In the genomic region with DNA sequence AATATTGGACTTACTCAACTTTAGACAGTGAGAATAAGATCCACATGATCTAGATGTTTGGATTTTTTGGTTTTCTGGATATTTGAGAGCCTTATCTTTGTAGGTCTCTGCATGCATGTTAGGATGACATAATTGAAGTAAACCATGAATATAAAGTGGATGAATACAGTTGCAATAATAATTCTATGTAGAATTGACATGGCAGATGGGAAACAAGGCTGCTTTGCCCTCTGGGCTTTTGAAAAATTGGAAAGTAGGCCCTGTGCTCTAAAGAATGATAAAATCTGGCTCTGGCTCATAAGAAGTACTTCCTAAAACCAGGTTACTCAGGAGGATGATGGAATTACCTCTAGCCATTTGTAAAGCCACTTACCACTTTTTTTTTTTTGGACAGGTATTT, we compare ENCODE assay signal across 23 cellular contexts.
"Had no signal": no experiment of that assay in that cellular context is flagged by ENCODE, and none has a peak within 500 bp of the region (broad histone marks: within the 10 kb centered on the region; RNA-seq: fewer than 3 reads in every experiment).

No MANE protein-coding gene starts in this region.

- H3K4me3 Mint-ChIP-seq: activated B cell treated with CpG ODN at 0.5 μM for 24 hours; activated CD4-positive, alpha-beta T cell treated with anti-CD3 and anti-CD28 coated beads, Interleukin-2, amount 10 ng/mL, durations not matched to agents 24 days and 14 days; activated CD8-positive, alpha-beta memory T cell treated with anti-CD3 and anti-CD28 coated beads, Interleukin-2, amount 10 ng/mL, durations not matched to agents 7 days and 5 days; activated naive CD4-positive, alpha-beta T cell treated with anti-CD3 and anti-CD28 coated beads, Interleukin-2, amount 50 U/mL, for 24 hours; activated T-cell treated with anti-CD3 and anti-CD28 coated beads, Interleukin-2, amount 50 U/mL, for 24 hours; activated T-helper 1 cell treated with anti-CD3 and anti-CD28 coated beads, Interleukin-12 subunit alpha, Interleukin-12 subunit beta, Interleukin-2, Interleukin-4 antibody, amounts not matched to agents 30 ng/mL and 10 ng/mL and 1 ng/mL, durations not matched to agents 14 hours and 24 hours and 36 hours; T-cell had no signal

- ATAC-seq: activated CD8-positive, alpha-beta memory T cell treated with anti-CD3 and anti-CD28 coated beads, Interleukin-2, amount 10 ng/mL, durations not matched to agents 7 days and 5 days; T-cell had no signal

- H3K9me3 ChIP-seq: Peyer's patch, SJSA1 had no signal

- H3K27me3 Mint-ChIP-seq: activated B cell treated with CpG ODN at 0.5 μM for 24 hours; activated CD4-positive, alpha-beta T cell treated with anti-CD3 and anti-CD28 coated beads, Interleukin-2, amount 10 ng/mL, durations not matched to agents 24 days and 14 days; activated CD8-positive, alpha-beta memory T cell treated with anti-CD3 and anti-CD28 coated beads, Interleukin-2, amount 10 ng/mL, durations not matched to agents 7 days and 5 days; activated naive CD4-positive, alpha-beta T cell treated with anti-CD3 and anti-CD28 coated beads, Interleukin-2, amount 50 U/mL, for 24 hours; activated T-cell treated with anti-CD3 and anti-CD28 coated beads, Interleukin-2, amount 50 U/mL, for 24 hours; T-cell had no signal

- H3K27me3 ChIP-seq: Peyer's patch, SJSA1 had no signal

- H3K4me1 ChIP-seq: Peyer's patch, SJSA1 had no signal

- H3K27ac ChIP-seq: Peyer's patch, RWPE1, SJSA1 had no signal

- H3K36me3 ChIP-seq: Peyer's patch, SJSA1 had no signal

- H3K27ac Mint-ChIP-seq: activated B cell treated with CpG ODN at 0.5 μM for 24 hours; activated CD4-positive, alpha-beta T cell treated with anti-CD3 and anti-CD28 coated beads, Interleukin-2, amount 10 ng/mL, durations not matched to agents 24 days and 14 days; activated CD8-positive, alpha-beta memory T cell treated with anti-CD3 and anti-CD28 coated beads, Interleukin-2, amount 10 ng/mL, durations not matched to agents 7 days and 5 days; activated naive CD4-positive, alpha-beta T cell treated with anti-CD3 and anti-CD28 coated beads, Interleukin-2, amount 50 U/mL, for 24 hours; activated T-cell treated with anti-CD3 and anti-CD28 coated beads, Interleukin-2, amount 50 U/mL, for 24 hours; activated T-helper 1 cell treated with anti-CD3 and anti-CD28 coated beads, Interleukin-12 subunit alpha, Interleukin-12 subunit beta, Interleukin-2, Interleukin-4 antibody, amounts not matched to agents 30 ng/mL and 10 ng/mL and 1 ng/mL, durations not matched to agents 14 hours and 24 hours and 36 hours had no signal

- DNase-seq: activated B cell treated with CpG ODN at 0.5 μM for 24 hours; activated CD4-positive, alpha-beta T cell treated with anti-CD3 and anti-CD28 coated beads for 1 hour; activated CD4-positive, alpha-beta T cell treated with anti-CD3 and anti-CD28 coated beads, Interleukin-2, amount 10 ng/mL, durations not matched to agents 24 days and 14 days; activated CD4-positive, alpha-beta T cell treated with anti-CD3 and anti-CD28 coated beads, Interleukin-2, amount 50 U/mL, for 48 hours; activated CD8-positive, alpha-beta memory T cell treated with anti-CD3 and anti-CD28 coated beads, Interleukin-2, amount 10 ng/mL, durations not matched to agents 7 days and 5 days; activated effector memory CD4-positive, alpha-beta T cell treated with Interleukin-2 at 50 U/mL for 16 hours; activated naive CD4-positive, alpha-beta T cell; activated T-cell treated with anti-CD3 and anti-CD28 coated beads, Interleukin-2, amount 50 U/mL, for 24 hours; aorta; central memory CD4-positive, alpha-beta T cell; KBM-7; NCI-H1092; NCI-H1417; NCI-H2029 treated with DMSO at 0.1 percent for 48 hours; Peyer's patch; Right ventricle myocardium superior; T-cell; T-helper 2 cell; T1000 had no signal

- H3K4me3 ChIP-seq: Peyer's patch, SJSA1 had no signal

- H3K9me3 Mint-ChIP-seq: activated B cell treated with CpG ODN at 0.5 μM for 24 hours; activated CD4-positive, alpha-beta T cell treated with anti-CD3 and anti-CD28 coated beads, Interleukin-2, amount 10 ng/mL, durations not matched to agents 24 days and 14 days; activated naive CD4-positive, alpha-beta T cell treated with anti-CD3 and anti-CD28 coated beads, Interleukin-2, amount 50 U/mL, for 24 hours; activated T-helper 1 cell treated with anti-CD3 and anti-CD28 coated beads, Interleukin-12 subunit alpha, Interleukin-12 subunit beta, Interleukin-2, Interleukin-4 antibody, amounts not matched to agents 30 ng/mL and 10 ng/mL and 1 ng/mL, durations not matched to agents 14 hours and 24 hours and 36 hours had no signal
